13 cellular contexts compared by ENCODE assay signal in the genomic region with DNA sequence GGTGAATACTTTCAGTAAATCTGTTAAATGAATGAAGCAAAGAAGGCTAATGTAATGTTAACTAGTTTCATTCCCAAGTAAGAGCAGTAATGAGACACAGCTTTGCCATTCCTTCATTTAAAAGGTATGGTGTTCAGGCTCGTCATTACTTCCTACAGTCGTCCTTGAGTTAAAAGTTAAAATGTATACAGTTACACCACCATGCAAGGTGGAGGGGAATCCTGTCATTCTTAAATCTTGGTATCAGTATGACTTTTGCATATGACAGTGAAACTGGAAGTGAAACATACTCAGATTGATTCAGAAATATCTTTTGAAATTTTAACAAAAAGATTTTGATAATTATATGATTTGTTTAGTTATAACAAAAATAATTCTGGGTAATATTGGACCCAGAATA. TPM values are rescaled to one million over a fixed set of nuclear protein-coding genes. Genes with fewer than 3 reads are reported as not detected.
A peak's percentile ranks its signal among the peaks of the same experiment; 100 is the strongest.
DNase-seq lines count a peak whose midpoint lies in the region; ATAC-seq and TF ChIP-seq lines count a peak whose summit lies in the region.
"Had no signal": no experiment of that assay in that cellular context is flagged by ENCODE, and none has a peak within 500 bp of the region (broad histone marks: within the 10 kb centered on the region; RNA-seq: fewer than 3 reads in every experiment).

No MANE protein-coding gene starts in this region.

- no peaks in the 10 kb centered on the region for H3K9me3 ChIP-seq in right atrium auricular region

- H3K79me2 ChIP-seq in KMS-11 (ENCODE audit: insufficient read depth, low read depth): peaks cover 9% of the 10 kb centered on the region; the same call in 1 of the 2 replicates

- H3K27ac ChIP-seq in KMS-11: peak overlapping the region; percentile 10; the same call in 1 of the 2 replicates
- no peak overlapping the region for H3K27ac ChIP-seq in right atrium auricular region

- H3K9ac ChIP-seq in KMS-11: no peak overlapping the region

- H3K4me3 ChIP-seq in KMS-11 (IDR thresholded peaks at IDR 0.05; ENCODE audit: insufficient read depth, low read depth, low read length) (no peak overlapping the region), right atrium auricular region (no peak overlapping the region)

- H3K27me3 ChIP-seq in KMS-11 (ENCODE audit: insufficient read depth, low read depth): no peaks in the 10 kb centered on the region
- H3K27me3 ChIP-seq in right atrium auricular region: no peaks in the 10 kb centered on the region

- intact Hi-C loops in left colon (cut with DNase I, micrococcal nuclease): no loop called here

- peaks cover 14% of the 10 kb centered on the region; the same call in 1 of the 2 replicates for H4K20me1 ChIP-seq in KMS-11 (ENCODE audit: insufficient read depth)

- DNase-seq in islet precursor cell (no peak), T-helper 9 cell (no peak), right atrium auricular region (ENCODE audit: low spot score) (no peak), left colon (no peak)
- DNase-seq: CD4-positive, alpha-beta memory T cell; NCI-H187 treated with DMSO at 0.1 percent for 48 hours had no signal

- TF ChIP-seq CTCF in KMS-11 (conservative IDR thresholded peaks at IDR 0.05; ENCODE audit: low read depth, low read length) (no peak), right atrium auricular region (IDR thresholded peaks at IDR 0.05) (no peak)

- ATAC-seq in GM18511 (IDR thresholded peaks at IDR 0.05; ENCODE audit: unreplicated experiment) (peak; percentile 94), GM19455 (IDR thresholded peaks at IDR 0.05; ENCODE audit: unreplicated experiment) (peak; percentile 95), HG02938 (IDR thresholded peaks at IDR 0.05; ENCODE audit: unreplicated experiment) (peak; percentile 99), left colon (no peak)
- ATAC-seq: WTC11 had no signal

- H2AFZ ChIP-seq in KMS-11 (ENCODE audit: low read depth): no peak overlapping the region

- H3K4me2 ChIP-seq in KMS-11: peak overlapping the region; percentile 35

- H3K4me1 ChIP-seq in KMS-11 (ENCODE audit: low read depth, poor library complexity, severe bottlenecking): peaks cover 43% of the 10 kb centered on the region
- H3K4me1 ChIP-seq in right atrium auricular region: no peaks in the 10 kb centered on the region

- peaks cover 46% of the 10 kb centered on the region; the same call in 1 of the 2 replicates for H3K36me3 ChIP-seq in KMS-11 (ENCODE audit: insufficient read depth)
- peaks cover 86% of the 10 kb centered on the region for H3K36me3 ChIP-seq in right atrium auricular region

RNA-seq across cellular contexts. Expression of a gene that starts 25.9 kb away (rescaled TPM):
- total RNA-seq in right atrium auricular region: 10 to 100 TPM; 16.2 to 31.3 TPM
- total RNA-seq in left colon: 10 to 100 TPM; 37.4 to 44.0 TPM

RNA-seq across cellular contexts. Expression of a gene that starts 26.0 kb away (rescaled TPM):
- total RNA-seq in right atrium auricular region (1 to 10 TPM; 4.6 TPM), left colon (10 to 100 TPM in 1 of 2 donors, 1 to 10 TPM in 1; 7.6 to 11.3 TPM)

RNA-seq across cellular contexts. Expression of a gene that starts 43.9 kb away (rescaled TPM):
- total RNA-seq in right atrium auricular region (not detected), left colon (not detected)
- total RNA-seq: CD4-positive, alpha-beta memory T cell; endothelial cell of umbilical vein; myocyte had no signal
